In genomic region chr15:31381801-31382692, GRCh38 we compare ENCODE assay signal across 2 cellular contexts.
TF ChIP-seq lines count a peak whose summit lies in the region.

No MANE protein-coding gene starts in this region.

TF ChIP-seq in SK-N-SH, 30 proteins besides CTCF, POLR2A, EP300 and RAD21 (continued from another document):
- TF ChIP-seq USF2 (IDR thresholded peaks at IDR 0.05; ENCODE audit: borderline replicate concordance, low read depth, low read length) (no peak), RCOR1 (IDR thresholded peaks at IDR 0.05; ENCODE audit: low read length) (no peak), FOSL2 (IDR thresholded peaks at IDR 0.05; ENCODE audit: borderline replicate concordance, low read depth) (no peak)

TF ChIP-seq in SK-N-SH treated with all-trans-retinoic acid at 6 μM for 48 hours, 23 proteins besides CTCF, POLR2A, EP300 and RAD21 (continued from another document):
- TF ChIP-seq ARNTL (CRISPR knock-in tag; IDR thresholded peaks at IDR 0.05; ENCODE audit: borderline replicate concordance, low read depth) (no peak), ZC3H10 (CRISPR knock-in tag; IDR thresholded peaks at IDR 0.05) (no peak), PATZ1 (CRISPR knock-in tag; IDR thresholded peaks at IDR 0.05; ENCODE audit: borderline replicate concordance) (no peak)
- TF ChIP-seq, protein P1, sequence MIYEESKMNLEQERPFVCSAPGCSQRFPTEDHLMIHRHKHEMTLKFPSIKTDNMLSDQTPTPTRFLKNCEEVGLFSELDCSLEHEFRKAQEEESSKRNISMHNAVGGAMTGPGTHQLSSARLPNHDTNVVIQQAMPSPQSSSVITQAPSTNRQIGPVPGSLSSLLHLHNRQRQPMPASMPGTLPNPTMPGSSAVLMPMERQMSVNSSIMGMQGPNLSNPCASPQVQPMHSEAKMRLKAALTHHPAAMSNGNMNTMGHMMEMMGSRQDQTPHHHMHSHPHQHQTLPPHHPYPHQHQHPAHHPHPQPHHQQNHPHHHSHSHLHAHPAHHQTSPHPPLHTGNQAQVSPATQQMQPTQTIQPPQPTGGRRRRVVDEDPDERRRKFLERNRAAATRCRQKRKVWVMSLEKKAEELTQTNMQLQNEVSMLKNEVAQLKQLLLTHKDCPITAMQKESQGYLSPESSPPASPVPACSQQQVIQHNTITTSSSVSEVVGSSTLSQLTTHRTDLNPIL (CRISPR knock-in tag; IDR thresholded peaks at IDR 0.05; ENCODE audit: low read depth): no peak
